In genomic region chr13:66508153-66508909, GRCh38 we compare ENCODE assay signal across 1 cellular context.
TF ChIP-seq lines count a peak whose summit lies in the region.

No MANE protein-coding gene starts in this region.

TF ChIP-seq in SK-N-SH, 30 proteins besides CTCF, POLR2A, EP300 and RAD21 (continued from another document):
- peak; percentile 78 for TF ChIP-seq PBX3 (IDR thresholded peaks at IDR 0.05)
- peak; percentile 65 for TF ChIP-seq FOSL2 (IDR thresholded peaks at IDR 0.05; ENCODE audit: borderline replicate concordance, low read depth)
- peak; percentile 44; the same call in 1 of the 2 replicates for TF ChIP-seq TEAD4 (IDR thresholded peaks at IDR 0.05; ENCODE audit: borderline replicate concordance, insufficient read depth)
- no peak for TF ChIP-seq GATA2 (CRISPR knock-in tag; IDR thresholded peaks at IDR 0.05)
- peak; percentile 56 for TF ChIP-seq TCF12 (IDR thresholded peaks at IDR 0.05)
